ENCODE assay signal across 30 cellular contexts in genomic region chr2:2237563-2237962, GRCh38.
"Had no signal": no experiment of that assay in that cellular context is flagged by ENCODE, and none has a peak within 500 bp of the region (broad histone marks: within the 10 kb centered on the region; RNA-seq: fewer than 3 reads in every experiment).

No MANE protein-coding gene starts in this region.

- H3K27ac Mint-ChIP-seq: activated CD4-positive, alpha-beta memory T cell treated with anti-CD3 and anti-CD28 coated beads, Interleukin-2, amount 10 ng/mL, durations not matched to agents 7 days and 5 days; activated CD4-positive, alpha-beta T cell treated with anti-CD3 and anti-CD28 coated beads, Interleukin-2, amount 10 ng/mL, durations not matched to agents 7 days and 5 days; activated naive CD4-positive, alpha-beta T cell treated with anti-CD3 and anti-CD28 coated beads, Interleukin-2, amount 10 ng/mL, durations not matched to agents 7 days and 5 days; activated naive CD4-positive, alpha-beta T cell treated with anti-CD3 and anti-CD28 coated beads, Interleukin-2, amount 50 U/mL, for 72 hours; activated naive CD8-positive, alpha-beta T cell treated with anti-CD3 and anti-CD28 coated beads, Interleukin-2, amount 10 ng/mL, durations not matched to agents 7 days and 5 days; activated T-cell treated with anti-CD3 and anti-CD28 coated beads, Interleukin-2, amount 50 U/mL, for 24 hours; activated T-cell treated with anti-CD3 and anti-CD28 coated beads, Interleukin-2, amount 50 U/mL, for 72 hours; brain; effector memory CD8-positive, alpha-beta T cell; WTC11 had no signal

- H3K9me3 ChIP-seq: ascending aorta, breast epithelium, esophagus squamous epithelium, gastroesophageal sphincter, heart right ventricle had no signal

- H3K27me3 ChIP-seq: ascending aorta, breast epithelium, cardiac muscle cell, esophagus squamous epithelium had no signal

- H3K36me3 Mint-ChIP-seq: activated naive CD4-positive, alpha-beta T cell treated with anti-CD3 and anti-CD28 coated beads, Interleukin-2, amount 10 ng/mL, durations not matched to agents 7 days and 5 days; activated naive CD4-positive, alpha-beta T cell treated with anti-CD3 and anti-CD28 coated beads, Interleukin-2, amount 50 U/mL, for 72 hours; activated naive CD8-positive, alpha-beta T cell treated with anti-CD3 and anti-CD28 coated beads, Interleukin-2, amount 10 ng/mL, durations not matched to agents 7 days and 5 days; WTC11 had no signal

- H3K27ac ChIP-seq: ascending aorta, breast epithelium, cardiac muscle cell, epithelial cell of prostate, esophagus squamous epithelium, gastroesophageal sphincter, heart right ventricle had no signal

- DNase-seq: activated CD4-positive, alpha-beta memory T cell treated with anti-CD3 and anti-CD28 coated beads, Interleukin-2, amount 10 ng/mL, durations not matched to agents 7 days and 5 days; activated CD4-positive, alpha-beta T cell treated with anti-CD3 and anti-CD28 coated beads for 1 hour; activated CD4-positive, alpha-beta T cell treated with anti-CD3 and anti-CD28 coated beads for 4 hours; activated CD4-positive, alpha-beta T cell treated with anti-CD3 and anti-CD28 coated beads, Interleukin-2, amount 10 ng/mL, durations not matched to agents 7 days and 5 days; activated CD4-positive, alpha-beta T cell treated with anti-CD3 and anti-CD28 coated beads, Interleukin-2, amount 50 U/mL, for 4 hours; activated CD8-positive, alpha-beta memory T cell treated with anti-CD3 and anti-CD28 coated beads, Interleukin-2, amount 50 U/mL, for 48 hours; activated gamma-delta T cell; activated naive CD4-positive, alpha-beta T cell; activated naive CD4-positive, alpha-beta T cell treated with anti-CD3 and anti-CD28 coated beads, Interleukin-2, amount 10 ng/mL, durations not matched to agents 7 days and 5 days; activated naive CD8-positive, alpha-beta T cell treated with anti-CD3 and anti-CD28 coated beads, Interleukin-2, amount 10 ng/mL, durations not matched to agents 7 days and 5 days; activated T-cell treated with anti-CD3 and anti-CD28 coated beads for 4 hours; activated T-cell treated with anti-CD3 and anti-CD28 coated beads, Interleukin-2, amount 50 U/mL, for 24 hours; activated T-cell treated with anti-CD3 and anti-CD28 coated beads, Interleukin-2, amount 50 U/mL, for 72 hours; cortex of kidney; dermis blood vessel endothelial cell; effector CD4-positive, alpha-beta T cell; effector memory CD8-positive, alpha-beta T cell; esophagus squamous epithelium; foreskin melanocyte; heart right ventricle; T-helper 1 cell; T-helper 2 cell had no signal

- ATAC-seq: activated naive CD4-positive, alpha-beta T cell treated with anti-CD3 and anti-CD28 coated beads, Interleukin-2, amount 50 U/mL, for 72 hours; activated T-cell treated with anti-CD3 and anti-CD28 coated beads, Interleukin-2, amount 50 U/mL, for 72 hours; effector memory CD8-positive, alpha-beta T cell; gastroesophageal sphincter; heart right ventricle; WTC11 had no signal

- H3K4me3 Mint-ChIP-seq: activated CD4-positive, alpha-beta memory T cell treated with anti-CD3 and anti-CD28 coated beads, Interleukin-2, amount 10 ng/mL, durations not matched to agents 7 days and 5 days; activated CD4-positive, alpha-beta T cell treated with anti-CD3 and anti-CD28 coated beads, Interleukin-2, amount 10 ng/mL, durations not matched to agents 7 days and 5 days; activated naive CD4-positive, alpha-beta T cell treated with anti-CD3 and anti-CD28 coated beads, Interleukin-2, amount 10 ng/mL, durations not matched to agents 7 days and 5 days; activated naive CD8-positive, alpha-beta T cell treated with anti-CD3 and anti-CD28 coated beads, Interleukin-2, amount 10 ng/mL, durations not matched to agents 7 days and 5 days; activated T-cell treated with anti-CD3 and anti-CD28 coated beads, Interleukin-2, amount 50 U/mL, for 24 hours; activated T-cell treated with anti-CD3 and anti-CD28 coated beads, Interleukin-2, amount 50 U/mL, for 72 hours; brain; effector memory CD8-positive, alpha-beta T cell; WTC11 had no signal

- H3K4me1 Mint-ChIP-seq: activated CD4-positive, alpha-beta memory T cell treated with anti-CD3 and anti-CD28 coated beads, Interleukin-2, amount 10 ng/mL, durations not matched to agents 7 days and 5 days; activated CD4-positive, alpha-beta T cell treated with anti-CD3 and anti-CD28 coated beads, Interleukin-2, amount 10 ng/mL, durations not matched to agents 7 days and 5 days; activated naive CD4-positive, alpha-beta T cell treated with anti-CD3 and anti-CD28 coated beads, Interleukin-2, amount 10 ng/mL, durations not matched to agents 7 days and 5 days; activated naive CD8-positive, alpha-beta T cell treated with anti-CD3 and anti-CD28 coated beads, Interleukin-2, amount 10 ng/mL, durations not matched to agents 7 days and 5 days; WTC11 had no signal

- H3K4me3 ChIP-seq: ascending aorta, breast epithelium, cardiac muscle cell, esophagus squamous epithelium, gastroesophageal sphincter, heart right ventricle had no signal

- H3K4me1 ChIP-seq: ascending aorta, breast epithelium, esophagus squamous epithelium, gastroesophageal sphincter, heart right ventricle had no signal

- H3K27me3 Mint-ChIP-seq: activated CD4-positive, alpha-beta memory T cell treated with anti-CD3 and anti-CD28 coated beads, Interleukin-2, amount 10 ng/mL, durations not matched to agents 7 days and 5 days; activated CD4-positive, alpha-beta T cell treated with anti-CD3 and anti-CD28 coated beads, Interleukin-2, amount 10 ng/mL, durations not matched to agents 7 days and 5 days; activated naive CD4-positive, alpha-beta T cell treated with anti-CD3 and anti-CD28 coated beads, Interleukin-2, amount 10 ng/mL, durations not matched to agents 7 days and 5 days; brain; effector memory CD8-positive, alpha-beta T cell had no signal

- H3K36me3 ChIP-seq: ascending aorta, breast epithelium, cardiac muscle cell, esophagus squamous epithelium, gastroesophageal sphincter, heart right ventricle had no signal
